In the genomic region with DNA sequence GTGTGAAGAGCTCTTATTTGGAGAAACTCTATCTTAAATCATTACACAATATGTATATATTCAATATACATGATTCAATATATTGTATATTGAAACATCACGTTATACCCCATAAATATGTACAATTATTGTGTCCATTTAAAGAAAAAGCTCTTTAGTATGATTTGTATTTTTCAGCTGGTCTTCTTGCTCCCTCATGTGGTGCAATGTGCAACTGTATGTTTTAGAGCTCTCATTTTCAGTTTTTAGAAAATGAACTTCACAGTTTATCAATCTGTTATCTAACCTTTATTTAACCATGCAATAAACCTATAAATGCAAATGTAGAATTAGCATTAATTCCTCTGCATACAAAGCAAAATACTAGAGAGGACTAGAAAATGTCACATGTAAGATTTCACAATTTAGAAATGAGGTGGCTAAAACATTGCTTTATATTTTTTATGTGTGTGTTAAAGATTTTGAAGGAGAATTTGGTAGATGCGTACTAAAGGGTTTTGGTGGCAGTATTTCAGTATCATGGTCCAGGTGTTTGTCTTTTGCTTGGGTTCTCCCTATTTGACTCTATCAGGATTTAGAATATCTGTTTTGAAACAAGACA, we compare ENCODE assay signal across 8 cellular contexts.
DNase-seq lines count a peak whose midpoint lies in the region; TF ChIP-seq lines count a peak whose summit lies in the region.

No MANE protein-coding gene starts in this region.

- TF ChIP-seq CTCF in GM12864 (IDR thresholded peaks at IDR 0.05; ENCODE audit: low read depth, low read length, missing control alignments) (peak; percentile 43), neural progenitor cell (IDR thresholded peaks at IDR 0.05) (peak; percentile 71)

- no peaks in the 10 kb centered on the region for H3K27me3 ChIP-seq in neural progenitor cell

- H2AFZ ChIP-seq in neural progenitor cell (replicated peaks): no peak overlapping the region

- H3K4me3 Mint-ChIP-seq in neural progenitor cell: no peak overlapping the region

- peaks cover 5% of the 10 kb centered on the region for H3K4me1 Mint-ChIP-seq in neural progenitor cell

- H3K9ac ChIP-seq in neural progenitor cell: no peak overlapping the region

- H3F3A ChIP-seq in neural progenitor cell (ENCODE audit: low read depth): no peaks in the 10 kb centered on the region

- H3K36me3 ChIP-seq in neural progenitor cell: no peaks in the 10 kb centered on the region

- H3K4me2 ChIP-seq in neural progenitor cell: no peak overlapping the region

- no peaks in the 10 kb centered on the region for H4K20me1 ChIP-seq in neural progenitor cell (ENCODE audit: low read depth)

- H3K27ac Mint-ChIP-seq in neural progenitor cell: no peak overlapping the region

- H3K36me3 Mint-ChIP-seq in neural progenitor cell: no peaks in the 10 kb centered on the region

- H3K27ac ChIP-seq in cingulate gyrus (ENCODE audit: low read depth, low read length): peak overlapping the region; percentile 33
- no peak overlapping the region for H3K27ac ChIP-seq in neural progenitor cell

- no peak for DNase-seq in GM12864 (ENCODE audit: low read depth)
- DNase-seq in LoVo (ENCODE audit: low spot score): peak; percentile 18
- DNase-seq in neural progenitor cell (ENCODE audit: low spot score): no peak
- no peak for DNase-seq in hepatic stellate cell (ENCODE audit: low spot score)
- DNase-seq in T-helper 2 cell: no peak
- DNase-seq in iPS-NIHi7 (ENCODE audit: extremely low spot score): no peak
- DNase-seq in epidermal melanocyte (ENCODE audit: insufficient read length, low spot score): no peak

- H3K27me3 Mint-ChIP-seq in neural progenitor cell (ENCODE audit: insufficient read depth, low read depth): peaks cover 3% of the 10 kb centered on the region

- no peaks in the 10 kb centered on the region for H3K79me2 ChIP-seq in neural progenitor cell (ENCODE audit: low read depth)

- H3K4me3 ChIP-seq in GM12864 (ENCODE audit: low read depth, low read length) (no peak overlapping the region), neural progenitor cell (no peak overlapping the region)

- no peaks in the 10 kb centered on the region for H3K9me3 Mint-ChIP-seq in neural progenitor cell

- H3K4me1 ChIP-seq in neural progenitor cell: peaks cover 8% of the 10 kb centered on the region

- H3K9me3 ChIP-seq in neural progenitor cell (ENCODE audit: low read depth): no peaks in the 10 kb centered on the region
